1 cellular context compared by ENCODE assay signal in the genomic region with DNA sequence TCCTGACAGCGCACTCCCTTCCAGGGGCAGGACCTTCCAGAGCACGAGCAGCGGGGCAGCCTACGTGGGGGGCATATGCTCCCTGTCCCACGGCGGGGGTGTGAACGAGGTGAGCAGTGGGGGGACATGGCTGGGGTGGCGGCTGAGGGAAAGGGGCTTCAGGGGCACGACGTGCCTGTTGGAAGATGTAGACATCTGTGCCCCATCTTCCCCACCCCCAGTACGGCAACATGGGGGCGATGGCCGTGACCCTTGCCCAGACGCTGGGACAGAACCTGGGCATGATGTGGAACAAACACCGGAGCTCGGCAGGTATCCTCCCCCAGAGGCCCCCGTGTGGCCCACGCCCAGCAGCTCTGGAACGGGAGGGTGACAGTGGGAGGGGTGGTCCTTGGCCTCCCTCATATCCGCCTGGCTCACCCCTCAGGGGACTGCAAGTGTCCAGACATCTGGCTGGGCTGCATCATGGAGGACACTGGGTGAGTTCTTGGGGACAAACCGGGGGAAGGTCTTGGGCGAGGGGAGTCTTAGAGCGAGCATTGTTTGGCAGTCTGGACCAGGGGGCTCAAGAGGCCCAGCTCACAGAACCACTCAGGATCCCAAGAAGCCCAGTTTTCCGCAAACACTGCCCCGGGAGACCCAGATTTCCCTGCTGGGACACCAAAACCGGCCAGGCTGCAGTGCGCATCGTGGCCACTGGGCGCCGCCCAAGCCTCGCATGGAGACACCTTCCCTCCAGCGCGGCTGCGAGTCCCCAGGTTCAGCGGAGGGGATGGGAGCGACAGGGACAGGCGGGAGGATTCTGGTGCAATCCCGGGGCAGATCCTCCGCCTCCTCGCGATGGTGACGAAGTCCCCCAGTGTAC.
A peak's percentile ranks its signal among the peaks of the same experiment; 100 is the strongest.
TF ChIP-seq lines count a peak whose summit lies in the region.

No MANE protein-coding gene starts in this region.

TF ChIP-seq in HepG2, 621 proteins besides CTCF, POLR2A, EP300 and RAD21 (continued from another document and continues in another):
- TF ChIP-seq ZNF503 (CRISPR knock-in tag; IDR thresholded peaks at IDR 0.05) (no peak), MBNL3 (CRISPR knock-in tag; conservative IDR thresholded peaks at IDR 0.05) (no peak), MXD4 (CRISPR knock-in tag; IDR thresholded peaks at IDR 0.05) (no peak), ZSCAN31 (CRISPR knock-in tag; IDR thresholded peaks at IDR 0.05; ENCODE audit: low read depth) (no peak), MIER2 (CRISPR knock-in tag; IDR thresholded peaks at IDR 0.05) (no peak), ZFP36 (IDR thresholded peaks at IDR 0.05; ENCODE audit: borderline replicate concordance, low read depth, low read length, partially characterized antibody) (no peak), ZFP90 (CRISPR knock-in tag; IDR thresholded peaks at IDR 0.05; ENCODE audit: borderline replicate concordance) (no peak), ARNT (IDR thresholded peaks at IDR 0.05) (no peak), SMAD3 (CRISPR knock-in tag; IDR thresholded peaks at IDR 0.05) (0 out of 2 replicates have a peak, but pooled peaks have one; percentile 27), ZNF605 (CRISPR knock-in tag; IDR thresholded peaks at IDR 0.05) (0 out of 2 replicates have a peak, but pooled peaks have one; percentile 31), RFX1 (IDR thresholded peaks at IDR 0.05) (no peak), ZNF670 (CRISPR knock-in tag; IDR thresholded peaks at IDR 0.05; ENCODE audit: borderline replicate concordance) (no peak; the same call in 1 of the 2 replicates), TEAD2 (CRISPR knock-in tag; IDR thresholded peaks at IDR 0.05) (no peak), CCAR2 (optimal IDR thresholded peaks at IDR 0.05; ENCODE audit: low read depth, low read length) (no peak), ARNT2 (CRISPR knock-in tag; IDR thresholded peaks at IDR 0.05; ENCODE audit: low read depth) (no peak; the same call in 1 of the 2 replicates), RFX3 (CRISPR knock-in tag; IDR thresholded peaks at IDR 0.05) (no peak), POLR2AphosphoS5 (IDR thresholded peaks at IDR 0.05; ENCODE audit: low read depth, low read length) (no peak), FOXK2 (IDR thresholded peaks at IDR 0.05) (no peak), ARHGAP35 (CRISPR knock-in tag; IDR thresholded peaks at IDR 0.05; ENCODE audit: borderline replicate concordance) (no peak), ATF1 (CRISPR knock-in tag; IDR thresholded peaks at IDR 0.05) (no peak), KDM2A (CRISPR knock-in tag; IDR thresholded peaks at IDR 0.05; ENCODE audit: borderline replicate concordance, low read depth) (peak; percentile 92), SAFB2 (CRISPR knock-in tag; IDR thresholded peaks at IDR 0.05; ENCODE audit: borderline replicate concordance, low read depth) (no peak), NFATC3 (CRISPR knock-in tag; IDR thresholded peaks at IDR 0.05) (no peak), TIGD3 (CRISPR knock-in tag; IDR thresholded peaks at IDR 0.05; ENCODE audit: borderline replicate concordance) (no peak; the same call in 1 of the 2 replicates), ZBTB44 (CRISPR knock-in tag; IDR thresholded peaks at IDR 0.05) (no peak), ZNF282 (IDR thresholded peaks at IDR 0.05; ENCODE audit: partially characterized antibody) (no peak), MIXL1 (CRISPR knock-in tag; IDR thresholded peaks at IDR 0.05) (no peak), ERF (CRISPR knock-in tag; IDR thresholded peaks at IDR 0.05) (peak; percentile 58), KLF13 (CRISPR knock-in tag; IDR thresholded peaks at IDR 0.05) (no peak), IRF9 (CRISPR knock-in tag; IDR thresholded peaks at IDR 0.05; ENCODE audit: borderline replicate concordance) (no peak), ZNF549 (CRISPR knock-in tag; IDR thresholded peaks at IDR 0.05) (no peak), CC2D1A (CRISPR knock-in tag; IDR thresholded peaks at IDR 0.05) (no peak), TCF7L2 (IDR thresholded peaks at IDR 0.05; ENCODE audit: low read depth, low read length) (no peak), TRIM24 (CRISPR knock-in tag; IDR thresholded peaks at IDR 0.05) (no peak), ZGPAT (CRISPR knock-in tag; IDR thresholded peaks at IDR 0.05) (no peak; the same call in 1 of the 2 replicates)
- TF ChIP-seq, protein P1, sequence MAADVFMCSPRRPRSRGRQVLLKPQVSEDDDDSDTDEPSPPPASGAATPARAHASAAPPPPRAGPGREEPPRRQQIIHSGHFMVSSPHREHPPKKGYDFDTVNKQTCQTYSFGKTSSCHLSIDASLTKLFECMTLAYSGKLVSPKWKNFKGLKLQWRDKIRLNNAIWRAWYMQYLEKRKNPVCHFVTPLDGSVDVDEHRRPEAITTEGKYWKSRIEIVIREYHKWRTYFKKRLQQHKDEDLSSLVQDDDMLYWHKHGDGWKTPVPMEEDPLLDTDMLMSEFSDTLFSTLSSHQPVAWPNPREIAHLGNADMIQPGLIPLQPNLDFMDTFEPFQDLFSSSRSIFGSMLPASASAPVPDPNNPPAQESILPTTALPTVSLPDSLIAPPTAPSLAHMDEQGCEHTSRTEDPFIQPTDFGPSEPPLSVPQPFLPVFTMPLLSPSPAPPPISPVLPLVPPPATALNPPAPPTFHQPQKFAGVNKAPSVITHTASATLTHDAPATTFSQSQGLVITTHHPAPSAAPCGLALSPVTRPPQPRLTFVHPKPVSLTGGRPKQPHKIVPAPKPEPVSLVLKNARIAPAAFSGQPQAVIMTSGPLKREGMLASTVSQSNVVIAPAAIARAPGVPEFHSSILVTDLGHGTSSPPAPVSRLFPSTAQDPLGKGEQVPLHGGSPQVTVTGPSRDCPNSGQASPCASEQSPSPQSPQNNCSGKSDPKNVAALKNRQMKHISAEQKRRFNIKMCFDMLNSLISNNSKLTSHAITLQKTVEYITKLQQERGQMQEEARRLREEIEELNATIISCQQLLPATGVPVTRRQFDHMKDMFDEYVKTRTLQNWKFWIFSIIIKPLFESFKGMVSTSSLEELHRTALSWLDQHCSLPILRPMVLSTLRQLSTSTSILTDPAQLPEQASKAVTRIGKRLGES (CRISPR knock-in tag; IDR thresholded peaks at IDR 0.05; ENCODE audit: borderline replicate concordance): no peak
- TF ChIP-seq, protein P2, sequence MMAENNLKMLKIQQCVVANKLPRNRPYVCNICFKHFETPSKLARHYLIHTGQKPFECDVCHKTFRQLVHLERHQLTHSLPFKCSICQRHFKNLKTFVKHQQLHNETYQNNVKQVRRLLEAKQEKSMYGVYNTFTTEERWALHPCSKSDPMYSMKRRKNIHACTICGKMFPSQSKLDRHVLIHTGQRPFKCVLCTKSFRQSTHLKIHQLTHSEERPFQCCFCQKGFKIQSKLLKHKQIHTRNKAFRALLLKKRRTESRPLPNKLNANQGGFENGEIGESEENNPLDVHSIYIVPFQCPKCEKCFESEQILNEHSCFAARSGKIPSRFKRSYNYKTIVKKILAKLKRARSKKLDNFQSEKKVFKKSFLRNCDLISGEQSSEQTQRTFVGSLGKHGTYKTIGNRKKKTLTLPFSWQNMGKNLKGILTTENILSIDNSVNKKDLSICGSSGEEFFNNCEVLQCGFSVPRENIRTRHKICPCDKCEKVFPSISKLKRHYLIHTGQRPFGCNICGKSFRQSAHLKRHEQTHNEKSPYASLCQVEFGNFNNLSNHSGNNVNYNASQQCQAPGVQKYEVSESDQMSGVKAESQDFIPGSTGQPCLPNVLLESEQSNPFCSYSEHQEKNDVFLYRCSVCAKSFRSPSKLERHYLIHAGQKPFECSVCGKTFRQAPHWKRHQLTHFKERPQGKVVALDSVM (CRISPR knock-in tag; IDR thresholded peaks at IDR 0.05): no peak
- TF ChIP-seq, protein P3, sequence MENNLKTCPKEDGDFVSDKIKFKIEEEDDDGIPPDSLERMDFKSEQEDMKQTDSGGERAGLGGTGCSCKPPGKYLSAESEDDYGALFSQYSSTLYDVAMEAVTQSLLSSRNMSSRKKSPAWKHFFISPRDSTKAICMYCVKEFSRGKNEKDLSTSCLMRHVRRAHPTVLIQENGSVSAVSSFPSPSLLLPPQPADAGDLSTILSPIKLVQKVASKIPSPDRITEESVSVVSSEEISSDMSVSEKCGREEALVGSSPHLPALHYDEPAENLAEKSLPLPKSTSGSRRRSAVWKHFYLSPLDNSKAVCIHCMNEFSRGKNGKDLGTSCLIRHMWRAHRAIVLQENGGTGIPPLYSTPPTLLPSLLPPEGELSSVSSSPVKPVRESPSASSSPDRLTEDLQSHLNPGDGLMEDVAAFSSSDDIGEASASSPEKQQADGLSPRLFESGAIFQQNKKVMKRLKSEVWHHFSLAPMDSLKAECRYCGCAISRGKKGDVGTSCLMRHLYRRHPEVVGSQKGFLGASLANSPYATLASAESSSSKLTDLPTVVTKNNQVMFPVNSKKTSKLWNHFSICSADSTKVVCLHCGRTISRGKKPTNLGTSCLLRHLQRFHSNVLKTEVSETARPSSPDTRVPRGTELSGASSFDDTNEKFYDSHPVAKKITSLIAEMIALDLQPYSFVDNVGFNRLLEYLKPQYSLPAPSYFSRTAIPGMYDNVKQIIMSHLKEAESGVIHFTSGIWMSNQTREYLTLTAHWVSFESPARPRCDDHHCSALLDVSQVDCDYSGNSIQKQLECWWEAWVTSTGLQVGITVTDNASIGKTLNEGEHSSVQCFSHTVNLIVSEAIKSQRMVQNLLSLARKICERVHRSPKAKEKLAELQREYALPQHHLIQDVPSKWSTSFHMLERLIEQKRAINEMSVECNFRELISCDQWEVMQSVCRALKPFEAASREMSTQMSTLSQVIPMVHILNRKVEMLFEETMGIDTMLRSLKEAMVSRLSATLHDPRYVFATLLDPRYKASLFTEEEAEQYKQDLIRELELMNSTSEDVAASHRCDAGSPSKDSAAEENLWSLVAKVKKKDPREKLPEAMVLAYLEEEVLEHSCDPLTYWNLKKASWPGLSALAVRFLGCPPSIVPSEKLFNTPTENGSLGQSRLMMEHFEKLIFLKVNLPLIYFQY (CRISPR knock-in tag; IDR thresholded peaks at IDR 0.05; ENCODE audit: borderline replicate concordance): no peak
- TF ChIP-seq, protein P4, sequence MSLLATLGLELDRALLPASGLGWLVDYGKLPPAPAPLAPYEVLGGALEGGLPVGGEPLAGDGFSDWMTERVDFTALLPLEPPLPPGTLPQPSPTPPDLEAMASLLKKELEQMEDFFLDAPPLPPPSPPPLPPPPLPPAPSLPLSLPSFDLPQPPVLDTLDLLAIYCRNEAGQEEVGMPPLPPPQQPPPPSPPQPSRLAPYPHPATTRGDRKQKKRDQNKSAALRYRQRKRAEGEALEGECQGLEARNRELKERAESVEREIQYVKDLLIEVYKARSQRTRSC (CRISPR knock-in tag; IDR thresholded peaks at IDR 0.05; ENCODE audit: low read depth): no peak
